ENCODE assay signal across 15 cellular contexts in the genomic region with DNA sequence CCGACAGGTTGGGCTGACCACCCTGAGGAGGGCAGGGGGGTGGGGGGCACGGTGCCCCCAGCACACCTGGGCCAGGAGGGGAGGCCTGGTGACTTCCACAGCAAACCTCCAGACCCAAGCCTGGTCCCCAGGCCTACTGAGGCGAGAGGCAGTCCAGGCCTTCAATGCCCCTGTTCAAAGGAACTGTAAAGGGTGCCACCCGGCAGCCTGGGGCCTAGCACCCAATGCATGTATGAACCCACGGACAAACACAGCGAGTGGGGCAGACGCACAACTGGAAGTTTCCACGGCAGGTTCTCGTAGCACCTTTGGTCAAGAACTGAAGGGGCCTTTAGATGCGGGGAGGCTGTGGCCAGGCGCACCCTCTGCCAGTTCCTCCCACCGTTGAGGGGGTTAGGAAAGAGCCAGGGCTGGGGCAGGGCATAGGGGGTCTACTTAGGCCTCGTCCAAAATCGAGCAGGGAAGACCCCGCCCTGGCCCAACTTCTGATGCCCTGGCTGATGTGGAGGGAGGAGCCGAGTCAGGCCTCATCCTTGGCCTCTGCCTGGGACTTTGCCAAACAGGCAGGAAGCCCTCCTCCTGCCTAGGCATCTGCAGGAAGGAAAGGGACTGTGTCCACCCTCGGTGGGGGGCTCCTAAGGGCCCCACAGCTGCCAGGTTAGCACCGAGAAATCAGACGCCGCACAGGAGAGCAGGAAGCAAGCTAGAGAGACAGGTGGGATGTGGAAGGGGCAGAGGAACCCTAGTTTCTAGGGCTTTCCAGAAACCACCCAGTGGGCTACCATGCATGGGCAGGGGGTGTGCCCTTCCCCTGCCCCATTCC. TPM values are rescaled to one million over a fixed set of nuclear protein-coding genes. Genes with fewer than 3 reads are reported as not detected.
DNase-seq lines count a peak whose midpoint lies in the region; ATAC-seq and TF ChIP-seq lines count a peak whose summit lies in the region.
"Had no signal": no experiment of that assay in that cellular context is flagged by ENCODE, and none has a peak within 500 bp of the region (broad histone marks: within the 10 kb centered on the region; RNA-seq: fewer than 3 reads in every experiment).

No MANE protein-coding gene starts in this region.

- ATAC-seq in T-helper 17 cell (no peak), gastroesophageal sphincter (no peak), HG02678 (IDR thresholded peaks at IDR 0.05; ENCODE audit: unreplicated experiment) (no peak)

- peaks cover 14% of the 10 kb centered on the region for H3K4me1 Mint-ChIP-seq in T-helper 17 cell

- TF ChIP-seq EP300 in gastroesophageal sphincter (IDR thresholded peaks at IDR 0.05), result no peak

- H3K27ac Mint-ChIP-seq in T-helper 17 cell, result no peak overlapping the region
- H3K27ac Mint-ChIP-seq: memory B cell had no signal

- H2AFZ ChIP-seq in parathyroid adenoma, result no peak overlapping the region

- H3K4me1 ChIP-seq in A673 (ENCODE audit: insufficient read depth, low read length, poor library complexity, severe bottlenecking) (peaks cover 84% of the 10 kb centered on the region), gastroesophageal sphincter (peaks cover 19 to 100% (median 55%) of the 10 kb centered on the region in 3 donors), parathyroid adenoma (peaks cover 27% of the 10 kb centered on the region)

- H3K4me3 ChIP-seq in A673 (ENCODE audit: low read depth, low read length, poor library complexity, severe bottlenecking), result no peak overlapping the region
- no peak overlapping the region for H3K4me3 ChIP-seq in gastroesophageal sphincter
- no peak overlapping the region for H3K4me3 ChIP-seq in parathyroid adenoma (ENCODE audit: low read depth, low read length)

- CTCF ChIA-PET in A673 (lab: Charles Lee), result interaction anchor here (1.4 kb wide), 1 partner anchor 97 kb away, joined by 5 read pairs; no protein-coding TSS in a partner anchor

- peak overlapping the region; percentile 9 for H3K4me3 Mint-ChIP-seq in T-helper 17 cell
- H3K4me3 Mint-ChIP-seq: memory B cell had no signal

- H3K9me3 ChIP-seq in A673 (ENCODE audit: low read depth, low read length, poor library complexity, severe bottlenecking) (no peaks in the 10 kb centered on the region), T-helper 17 cell (ENCODE audit: control insufficient read depth, low read length, poor library complexity, severe bottlenecking) (no peaks in the 10 kb centered on the region), gastroesophageal sphincter (no peaks in the 10 kb centered on the region), parathyroid adenoma (ENCODE audit: control insufficient read depth, low read length) (no peaks in the 10 kb centered on the region)

- H3K27ac ChIP-seq in A673 (ENCODE audit: low read depth, low read length, poor library complexity, severe bottlenecking) (peak overlapping the region; percentile 76), gastroesophageal sphincter (peak overlapping the region in 3 of 4 donors; percentile 67 to 75 (median 73)), parathyroid adenoma (peak overlapping the region; percentile 70)

- peaks cover 6% of the 10 kb centered on the region for H3K79me2 ChIP-seq in parathyroid adenoma

- H3K36me3 Mint-ChIP-seq in T-helper 17 cell (ENCODE audit: low read depth), result no peaks in the 10 kb centered on the region

- H3K4me2 ChIP-seq in parathyroid adenoma (ENCODE audit: low read length), result no peak overlapping the region

- TF ChIP-seq POLR2A in gastroesophageal sphincter (IDR thresholded peaks at IDR 0.05), result no peak

- H3K9ac ChIP-seq in parathyroid adenoma, result no peak overlapping the region

- DNase-seq in A673 (ENCODE audit: low spot score) (peak; percentile 57), T-helper 17 cell (no peak), GOT3 (lab: John Stamatoyannopoulos, UW) (no peak), GM19240 (ENCODE audit: insufficient read length, low spot score) (no peak)
- no peak for DNase-seq in activated CD4-positive, alpha-beta T cell treated with anti-CD3 and anti-CD28 coated beads, Interleukin-2, amount 50 U/mL, for 4 hours
- DNase-seq: amniotic stem cell; effector memory CD4-positive, alpha-beta T cell; NCI-H1694; NCI-H524 treated with DMSO at 0.1 percent for 48 hours; occipital lobe; stimulated activated naive CD4-positive, alpha-beta T cell treated with Interleukin-2 at 50 U/mL for 16 hours had no signal

- H3K36me3 ChIP-seq in A673 (ENCODE audit: insufficient read depth, low read length, poor library complexity, severe bottlenecking) (peaks cover 56% of the 10 kb centered on the region), gastroesophageal sphincter (peaks cover 0 to 52% of the 10 kb centered on the region in 2 donors), parathyroid adenoma (ENCODE audit: control insufficient read depth, insufficient read depth, low read length) (no peaks in the 10 kb centered on the region)

- TF ChIP-seq CTCF in A673 (conservative IDR thresholded peaks at IDR 0.05; ENCODE audit: low read depth, low read length) (no peak), gastroesophageal sphincter (IDR thresholded peaks at IDR 0.05) (no peak), parathyroid adenoma (IDR thresholded peaks at IDR 0.05) (no peak)

- no TSS peak for BruUV-seq in A673 (replicated peaks; lab: Mats Ljungman, UMichigan)

- no peaks in the 10 kb centered on the region for H3K27me3 Mint-ChIP-seq in T-helper 17 cell
- H3K27me3 Mint-ChIP-seq: memory B cell had no signal

- 65 to 100% methylated on average over 1 to 11 of the region's 20 CpGs for WGBS in gastroesophageal sphincter (ENCODE audit: low coverage in 1 of 2), 2 donors

- intact Hi-C loops in A673 (cut with micrococcal nuclease; ENCODE audit: unreplicated experiment), result no loop called here

- H3K27me3 ChIP-seq in A673 (replicated peaks; ENCODE audit: insufficient read depth, low read depth, low read length, poor library complexity) (no peaks in the 10 kb centered on the region), gastroesophageal sphincter (no peaks in the 10 kb centered on the region), parathyroid adenoma (ENCODE audit: control insufficient read depth, insufficient read depth, low read length) (no peaks in the 10 kb centered on the region)

- POLR2A ChIA-PET in A673 (lab: Charles Lee; ENCODE audit: low non-redundant PET), result no interaction called here

RNA-seq across cellular contexts. Expression of gene CBX6, which starts 6.6 kb away (rescaled TPM):
- 111 and 119 TPM in 2 replicates for total RNA-seq in A673 (2021)
- 10 to 100 TPM; 44.0 to 45.8 TPM for total RNA-seq in T-helper 17 cell
- 100 to 1,000 TPM in 2 of 4 donors, 10 to 100 TPM in 2; 77.3 to 187 (median 105) TPM for total RNA-seq in gastroesophageal sphincter

RNA-seq across cellular contexts. Expression of gene NPTXR, which starts 21.6 kb away (rescaled TPM):
- total RNA-seq in A673 (2021) (116 and 129 TPM in 2 replicates), T-helper 17 cell (1 to 10 TPM; 2.5 to 2.6 TPM), gastroesophageal sphincter (10 to 100 TPM in 3 of 4 donors, 1 to 10 TPM in 1; 7.9 to 21.7 (median 12.5) TPM)
